8 cellular contexts compared by ENCODE assay signal in genomic region chr6:31660224-31660997, GRCh38. TPM values are rescaled to one million over a fixed set of nuclear protein-coding genes. Genes with fewer than 3 reads are reported as not detected.
DNase-seq lines count a peak whose midpoint lies in the region; ATAC-seq and TF ChIP-seq lines count a peak whose summit lies in the region.

TSS of gene C6orf47 (minus strand) at chr6:31660778. CDS start at chr6:31659947, 831 bp downstream.

- peak within 1 kb of the TSS; percentile 83 for H3K4me3 Mint-ChIP-seq in chondrocyte (ENCODE audit: unreplicated experiment)

- no peaks in the 10 kb centered on the region for H3K9me3 Mint-ChIP-seq in chondrocyte (ENCODE audit: low read depth)

- peaks cover 63% of the 10 kb centered on the region for H3K4me1 Mint-ChIP-seq in chondrocyte (ENCODE audit: low read depth)

- DNase-seq in GM10266 (ENCODE audit: extremely low spot score) = peak; percentile 85
- peak; percentile 60 for DNase-seq in NCI-H446 treated with DMSO at 0.1 percent for 48 hours (lab: John Stamatoyannopoulos, UW)
- peak; percentile 56 to 75 for DNase-seq in activated CD4-positive, alpha-beta T cell treated with anti-CD3 and anti-CD28 coated beads for 24 hours (ENCODE audit: low read depth in 2 of 2)
- no peak for DNase-seq in chondrocyte (ENCODE audit: low spot score)
- peak; percentile 71 for DNase-seq in kidney glomerular epithelial cell (lab: John Stamatoyannopoulos, UW)
- peak; percentile 51 to 63 for DNase-seq in stimulated activated CD4-positive, alpha-beta T cell treated with anti-CD3 and anti-CD28 coated beads, Interleukin-15, amount 100 ng/mL, for 48 hours (ENCODE audit: low read depth in 2 of 2)

- peak; percentile 41 for ATAC-seq in HG03045 (IDR thresholded peaks at IDR 0.05; ENCODE audit: unreplicated experiment)
- no peak for ATAC-seq in GM21390 (IDR thresholded peaks at IDR 0.05; ENCODE audit: unreplicated experiment)

- H3K36me3 Mint-ChIP-seq in chondrocyte (ENCODE audit: low read depth) = peaks cover 2% of the 10 kb centered on the region

- TF ChIP-seq CTCF in GM10266 (IDR thresholded peaks at IDR 0.05; ENCODE audit: control insufficient read depth, insufficient read depth, low read depth, missing control alignments) (no peak), chondrocyte (IDR thresholded peaks at IDR 0.05) (peak; percentile 22)

- peak within 1 kb of the TSS; percentile 82 for H3K27ac Mint-ChIP-seq in chondrocyte (ENCODE audit: unreplicated experiment)

- no peaks in the 10 kb centered on the region for H3K27me3 Mint-ChIP-seq in chondrocyte (ENCODE audit: low read depth)

RNA-seq across cellular contexts. Expression of gene C6orf47, which starts in this region (rescaled TPM):
- total RNA-seq in chondrocyte = 19.1 to 20.3 TPM (median 20.2 TPM) in 3 replicates
